Comparison of ENCODE assay signal across 21 cellular contexts in the genomic region with DNA sequence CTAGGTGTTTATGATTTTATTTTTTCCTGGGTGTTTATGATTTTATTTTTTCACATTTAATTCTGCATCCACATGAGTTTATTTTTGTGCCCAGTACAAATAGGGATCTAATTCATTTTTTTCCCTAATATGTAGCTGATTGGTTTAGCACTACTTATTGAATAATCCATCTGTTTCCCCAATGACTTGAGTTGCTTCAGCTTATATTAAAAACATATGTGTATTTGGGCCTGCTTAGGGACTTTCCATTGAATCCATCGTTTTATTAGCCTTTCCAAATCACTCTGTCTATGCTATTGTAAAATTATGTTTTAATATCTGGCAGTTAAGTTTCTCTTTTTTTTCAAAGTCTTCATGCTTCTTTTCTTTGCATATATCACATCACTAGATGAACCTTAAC.
"Had no signal": no experiment of that assay in that cellular context is flagged by ENCODE, and none has a peak within 500 bp of the region (broad histone marks: within the 10 kb centered on the region; RNA-seq: fewer than 3 reads in every experiment).

No MANE protein-coding gene starts in this region.

- H3K9me3 ChIP-seq: colonic mucosa, neutrophil, pancreas, right lobe of liver, stomach, thoracic aorta, upper lobe of left lung had no signal

- ATAC-seq: activated CD4-positive, alpha-beta T cell treated with anti-CD3 and anti-CD28 coated beads for 36 hours; activated CD8-positive, alpha-beta memory T cell treated with anti-CD3 and anti-CD28 coated beads, Interleukin-2, amount 10 ng/mL, durations not matched to agents 7 days and 5 days; natural killer cell; pancreas; right lobe of liver; WTC11 had no signal

- H3K4me3 ChIP-seq: colonic mucosa, pancreas, right lobe of liver, stomach, thoracic aorta, upper lobe of left lung had no signal

- H3K27ac ChIP-seq: colonic mucosa, neutrophil, pancreas, right lobe of liver, stomach, thoracic aorta, upper lobe of left lung had no signal

- H3K36me3 ChIP-seq: pancreas had no signal

- H3K4me1 Mint-ChIP-seq: activated CD4-positive, alpha-beta T cell treated with anti-CD3 and anti-CD28 coated beads for 36 hours; activated CD8-positive, alpha-beta memory T cell treated with anti-CD3 and anti-CD28 coated beads, Interleukin-2, amount 10 ng/mL, durations not matched to agents 7 days and 5 days; natural killer cell; WTC11 had no signal

- H3K4me3 Mint-ChIP-seq: activated CD4-positive, alpha-beta memory T cell treated with anti-CD3 and anti-CD28 coated beads for 36 hours; activated CD4-positive, alpha-beta T cell treated with anti-CD3 and anti-CD28 coated beads for 36 hours; activated CD8-positive, alpha-beta memory T cell treated with anti-CD3 and anti-CD28 coated beads, Interleukin-2, amount 10 ng/mL, durations not matched to agents 7 days and 5 days; activated naive CD4-positive, alpha-beta T cell treated with anti-CD3 and anti-CD28 coated beads for 36 hours; brain; natural killer cell; T-helper 2 cell treated with Interferon-gamma antibody and Interleukin-4, amounts not matched to agents 5 μg/mL and 100 μg/mL, for 36 hours; WTC11 had no signal

- H3K27me3 ChIP-seq: colonic mucosa, neutrophil, pancreas, right lobe of liver, stomach, upper lobe of left lung had no signal

- DNase-seq: activated CD4-positive, alpha-beta memory T cell treated with anti-CD3 and anti-CD28 coated beads for 36 hours; activated CD4-positive, alpha-beta T cell treated with anti-CD3 and anti-CD28 coated beads for 36 hours; activated CD8-positive, alpha-beta memory T cell treated with anti-CD3 and anti-CD28 coated beads, Interleukin-2, amount 10 ng/mL, durations not matched to agents 7 days and 5 days; activated naive CD4-positive, alpha-beta T cell treated with anti-CD3 and anti-CD28 coated beads for 36 hours; activated T-cell treated with anti-CD3 and anti-CD28 coated beads, Interleukin-2, amount 50 U/mL, for 1 hour; anterior cingulate cortex; central memory CD4-positive, alpha-beta T cell; colonic mucosa; natural killer cell; right lobe of liver; small intestine; stimulated activated CD4-positive, alpha-beta T cell treated with anti-CD3 and anti-CD28 coated beads, Interleukin-15, amount 100 ng/mL, for 24 hours; stimulated activated CD4-positive, alpha-beta T cell treated with anti-CD3 and anti-CD28 coated beads, Interleukin-2, amount 100 ng/mL, for 48 hours; stomach; upper lobe of left lung had no signal

- H3K9me3 Mint-ChIP-seq: activated CD4-positive, alpha-beta memory T cell treated with anti-CD3 and anti-CD28 coated beads for 36 hours; activated naive CD4-positive, alpha-beta T cell treated with anti-CD3 and anti-CD28 coated beads for 36 hours; brain; natural killer cell; T-helper 2 cell treated with Interferon-gamma antibody and Interleukin-4, amounts not matched to agents 5 μg/mL and 100 μg/mL, for 36 hours; WTC11 had no signal

- H3K27ac Mint-ChIP-seq: activated CD4-positive, alpha-beta memory T cell treated with anti-CD3 and anti-CD28 coated beads for 36 hours; activated CD4-positive, alpha-beta T cell treated with anti-CD3 and anti-CD28 coated beads for 36 hours; activated CD8-positive, alpha-beta memory T cell treated with anti-CD3 and anti-CD28 coated beads, Interleukin-2, amount 10 ng/mL, durations not matched to agents 7 days and 5 days; activated naive CD4-positive, alpha-beta T cell treated with anti-CD3 and anti-CD28 coated beads for 36 hours; T-helper 2 cell treated with Interferon-gamma antibody and Interleukin-4, amounts not matched to agents 5 μg/mL and 100 μg/mL, for 36 hours had no signal

- H3K4me1 ChIP-seq: colonic mucosa, pancreas, right lobe of liver, stomach, upper lobe of left lung had no signal
